Comparison of ENCODE assay signal across 28 cellular contexts in genomic region chr2:237876056-237876439, GRCh38. TPM values are rescaled to one million over a fixed set of nuclear protein-coding genes. Genes with fewer than 3 reads are reported as not detected.
A peak's percentile ranks its signal among the peaks of the same experiment; 100 is the strongest.
DNase-seq lines count a peak whose midpoint lies in the region; ATAC-seq and TF ChIP-seq lines count a peak whose summit lies in the region.
"Had no signal": no experiment of that assay in that cellular context is flagged by ENCODE, and none has a peak within 500 bp of the region (broad histone marks: within the 10 kb centered on the region; RNA-seq: fewer than 3 reads in every experiment).

No MANE protein-coding gene starts in this region.

- in situ Hi-C loops in transverse colon (cut with MboI; ENCODE audit: low pct_ligation_motif_present in 1 of 4, low pct_unique_long_range_greater_than_20kb in 1 of 4, low sequenced_read_pairs in 3 of 4): no loop called here

- H3K27ac ChIP-seq in transverse colon: peak overlapping the region; percentile 38 to 94 (median 86)
- H3K27ac ChIP-seq: colonic mucosa, HL-60, left lung, pancreas, WERI-Rb-1 had no signal

- no peak overlapping the region for H3K4me3 ChIP-seq in transverse colon
- H3K4me3 ChIP-seq: colonic mucosa, esophagus squamous epithelium, left lung, pancreas had no signal

- no peak overlapping the region for H3K27ac Mint-ChIP-seq in activated T-cell treated with anti-CD3 and anti-CD28 coated beads, Interleukin-2, amount 50 U/mL, for 24 hours
- peak overlapping the region; percentile 60 for H3K27ac Mint-ChIP-seq in dendritic cell treated with granulocyte-macrophage colony-stimulating factor and Interleukin-4, amounts not matched to agents 40 ng/mL and 50 ng/mL, for 4 days
- H3K27ac Mint-ChIP-seq: activated CD4-positive, alpha-beta T cell treated with anti-CD3 and anti-CD28 coated beads, Interleukin-2, amount 10 ng/mL, durations not matched to agents 24 days and 14 days; nephron progenitor cell had no signal

- no peaks in the 10 kb centered on the region for H3K9me3 ChIP-seq in transverse colon
- H3K9me3 ChIP-seq: colonic mucosa, esophagus squamous epithelium, left lung, pancreas had no signal

- no peak for TF ChIP-seq CTCF in transverse colon (IDR thresholded peaks at IDR 0.05)

- H3K27me3 Mint-ChIP-seq in activated T-cell treated with anti-CD3 and anti-CD28 coated beads, Interleukin-2, amount 50 U/mL, for 24 hours: peaks cover 2% of the 10 kb centered on the region
- H3K27me3 Mint-ChIP-seq in dendritic cell treated with granulocyte-macrophage colony-stimulating factor and Interleukin-4, amounts not matched to agents 40 ng/mL and 50 ng/mL, for 4 days: peaks cover 36% of the 10 kb centered on the region
- H3K27me3 Mint-ChIP-seq: activated CD4-positive, alpha-beta T cell treated with anti-CD3 and anti-CD28 coated beads, Interleukin-2, amount 10 ng/mL, durations not matched to agents 24 days and 14 days had no signal

- no peak for TF ChIP-seq POLR2A in transverse colon (IDR thresholded peaks at IDR 0.05)

- no peaks in the 10 kb centered on the region for H3K36me3 Mint-ChIP-seq in activated T-cell treated with anti-CD3 and anti-CD28 coated beads, Interleukin-2, amount 50 U/mL, for 24 hours (ENCODE audit: low read depth)
- H3K36me3 Mint-ChIP-seq in dendritic cell treated with granulocyte-macrophage colony-stimulating factor and Interleukin-4, amounts not matched to agents 40 ng/mL and 50 ng/mL, for 4 days (ENCODE audit: low read depth): peaks cover 97% of the 10 kb centered on the region
- H3K36me3 Mint-ChIP-seq: CD14-positive monocyte had no signal

- no peak for TF ChIP-seq EP300 in transverse colon (IDR thresholded peaks at IDR 0.05; ENCODE audit: low read depth)

- H3K27me3 ChIP-seq in transverse colon: no peaks in the 10 kb centered on the region
- H3K27me3 ChIP-seq: colonic mucosa, pancreas had no signal

- no peak overlapping the region for H3K4me3 Mint-ChIP-seq in activated T-cell treated with anti-CD3 and anti-CD28 coated beads, Interleukin-2, amount 50 U/mL, for 24 hours
- H3K4me3 Mint-ChIP-seq in dendritic cell treated with granulocyte-macrophage colony-stimulating factor and Interleukin-4, amounts not matched to agents 40 ng/mL and 50 ng/mL, for 4 days: no peak overlapping the region
- H3K4me3 Mint-ChIP-seq: activated CD4-positive, alpha-beta T cell treated with anti-CD3 and anti-CD28 coated beads, Interleukin-2, amount 10 ng/mL, durations not matched to agents 24 days and 14 days; CD14-positive monocyte; nephron progenitor cell had no signal

- H3K9me3 Mint-ChIP-seq in activated T-cell treated with anti-CD3 and anti-CD28 coated beads, Interleukin-2, amount 50 U/mL, for 24 hours: no peaks in the 10 kb centered on the region
- no peaks in the 10 kb centered on the region for H3K9me3 Mint-ChIP-seq in dendritic cell treated with granulocyte-macrophage colony-stimulating factor and Interleukin-4, amounts not matched to agents 40 ng/mL and 50 ng/mL, for 4 days
- H3K9me3 Mint-ChIP-seq: activated CD4-positive, alpha-beta T cell treated with anti-CD3 and anti-CD28 coated beads, Interleukin-2, amount 10 ng/mL, durations not matched to agents 24 days and 14 days; nephron progenitor cell had no signal

- no peaks in the 10 kb centered on the region for H3K36me3 ChIP-seq in transverse colon
- H3K36me3 ChIP-seq: colonic mucosa, esophagus squamous epithelium, left lung, WERI-Rb-1 had no signal

- DNase-seq in activated T-cell treated with anti-CD3 and anti-CD28 coated beads, Interleukin-2, amount 50 U/mL, for 24 hours: peak; percentile 22
- DNase-seq in activated T-cell treated with anti-CD3 and anti-CD28 coated beads for 4 hours (no peak), mesenteric fat pad (ENCODE audit: low spot score) (peak; percentile 81), transverse colon (no peak), HT-29 (ENCODE audit: low spot score) (no peak)
- DNase-seq: 8988T; activated CD4-positive, alpha-beta T cell treated with anti-CD3 and anti-CD28 coated beads, Interleukin-2, amount 10 ng/mL, durations not matched to agents 24 days and 14 days; activated naive CD4-positive, alpha-beta T cell treated with anti-CD3 and anti-CD28 coated beads, Interleukin-2, amount 50 U/mL, for 16 hours; amniotic stem cell; Calu3; colonic mucosa; DND-41; esophagus squamous epithelium; foreskin melanocyte; Kasumi-1; nephron progenitor cell; Right ventricle myocardium superior; stimulated activated CD4-positive, alpha-beta T cell treated with anti-CD3 and anti-CD28 coated beads, Interleukin-2, amount 100 ng/mL, for 48 hours; WERI-Rb-1 had no signal

- 75% methylated on average over 7 of the region's 14 CpGs; no CpG with 5 or more reads in 1 of the 2 donors for WGBS in transverse colon (ENCODE audit: low coverage in 1 of 2), 2 donors

- ATAC-seq in HG02623 (IDR thresholded peaks at IDR 0.05; ENCODE audit: unreplicated experiment) (no peak), SK-N-SH treated with all-trans-retinoic acid at 6 μM for 48 hours (no peak)
- ATAC-seq: HepG2, left lung, pancreas, right cardiac atrium had no signal

- peaks cover 19 to 45% (median 32%) of the 10 kb centered on the region in 4 donors for H3K4me1 ChIP-seq in transverse colon
- H3K4me1 ChIP-seq: colonic mucosa, left lung had no signal

- intact Hi-C loops in dendritic cell treated with granulocyte-macrophage colony-stimulating factor and Interleukin-4, amounts not matched to agents 40 ng/mL and 50 ng/mL, for 4 days (cut with micrococcal nuclease): no loop called here
- intact Hi-C loops in transverse colon (cut with DNase I; ENCODE audit: low total_unique reads): no loop called here

- H3K4me1 Mint-ChIP-seq in activated T-cell treated with anti-CD3 and anti-CD28 coated beads, Interleukin-2, amount 50 U/mL, for 24 hours (ENCODE audit: low read depth): peaks cover 7% of the 10 kb centered on the region
- peaks cover 82% of the 10 kb centered on the region for H3K4me1 Mint-ChIP-seq in dendritic cell treated with granulocyte-macrophage colony-stimulating factor and Interleukin-4, amounts not matched to agents 40 ng/mL and 50 ng/mL, for 4 days (ENCODE audit: low read depth)

TF ChIP-seq in SK-N-SH treated with all-trans-retinoic acid at 6 μM for 48 hours, 23 proteins besides CTCF, POLR2A, EP300 and RAD21:
- TF ChIP-seq OSR1 (CRISPR knock-in tag; IDR thresholded peaks at IDR 0.05) (no peak), ARNTL (CRISPR knock-in tag; IDR thresholded peaks at IDR 0.05; ENCODE audit: borderline replicate concordance, low read depth) (no peak), ZFP30 (CRISPR knock-in tag; IDR thresholded peaks at IDR 0.05) (no peak), TOX (CRISPR knock-in tag; IDR thresholded peaks at IDR 0.05; ENCODE audit: borderline replicate concordance) (no peak)
- TF ChIP-seq, protein P1, sequence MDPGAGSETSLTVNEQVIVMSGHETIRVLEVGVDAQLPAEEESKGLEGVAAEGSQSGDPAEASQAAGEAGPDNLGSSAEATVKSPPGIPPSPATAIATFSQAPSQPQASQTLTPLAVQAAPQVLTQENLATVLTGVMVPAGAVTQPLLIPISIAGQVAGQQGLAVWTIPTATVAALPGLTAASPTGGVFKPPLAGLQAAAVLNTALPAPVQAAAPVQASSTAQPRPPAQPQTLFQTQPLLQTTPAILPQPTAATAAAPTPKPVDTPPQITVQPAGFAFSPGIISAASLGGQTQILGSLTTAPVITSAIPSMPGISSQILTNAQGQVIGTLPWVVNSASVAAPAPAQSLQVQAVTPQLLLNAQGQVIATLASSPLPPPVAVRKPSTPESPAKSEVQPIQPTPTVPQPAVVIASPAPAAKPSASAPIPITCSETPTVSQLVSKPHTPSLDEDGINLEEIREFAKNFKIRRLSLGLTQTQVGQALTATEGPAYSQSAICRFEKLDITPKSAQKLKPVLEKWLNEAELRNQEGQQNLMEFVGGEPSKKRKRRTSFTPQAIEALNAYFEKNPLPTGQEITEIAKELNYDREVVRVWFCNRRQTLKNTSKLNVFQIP (CRISPR knock-in tag; IDR thresholded peaks at IDR 0.05; ENCODE audit: borderline replicate concordance, low read depth): no peak
TF ChIP-seq in SK-N-SH treated with all-trans-retinoic acid at 6 μM for 48 hours: peak in this region for 0.

RNA-seq across cellular contexts. Expression of gene RAMP1, which starts 16.6 kb away (rescaled TPM):
- total RNA-seq in mesenteric fat pad: 21.8 TPM
- total RNA-seq in transverse colon: 100 to 1,000 TPM in 2 of 4 donors, 10 to 100 TPM in 2; 47.5 to 158 (median 95.7) TPM
- 36.5 and 56.0 TPM in 2 replicates for total RNA-seq in HT-29 (2014; rRNA removed; shearing (Covaris generic))

Comparison
In these comparisons a context has a peak if more than half of its experiments do, and no peak if none do; other contexts are left out.
1. DNase-seq: peak in activated T-cell treated with anti-CD3 and anti-CD28 coated beads, Interleukin-2, amount 50 U/mL, for 24 hours (single experiment) and mesenteric fat pad (single experiment); none in activated T-cell treated with anti-CD3 and anti-CD28 coated beads for 4 hours (single experiment), transverse colon (single experiment) and HT-29 (single experiment).